ENCODE assay signal across 9 cellular contexts in the genomic region with DNA sequence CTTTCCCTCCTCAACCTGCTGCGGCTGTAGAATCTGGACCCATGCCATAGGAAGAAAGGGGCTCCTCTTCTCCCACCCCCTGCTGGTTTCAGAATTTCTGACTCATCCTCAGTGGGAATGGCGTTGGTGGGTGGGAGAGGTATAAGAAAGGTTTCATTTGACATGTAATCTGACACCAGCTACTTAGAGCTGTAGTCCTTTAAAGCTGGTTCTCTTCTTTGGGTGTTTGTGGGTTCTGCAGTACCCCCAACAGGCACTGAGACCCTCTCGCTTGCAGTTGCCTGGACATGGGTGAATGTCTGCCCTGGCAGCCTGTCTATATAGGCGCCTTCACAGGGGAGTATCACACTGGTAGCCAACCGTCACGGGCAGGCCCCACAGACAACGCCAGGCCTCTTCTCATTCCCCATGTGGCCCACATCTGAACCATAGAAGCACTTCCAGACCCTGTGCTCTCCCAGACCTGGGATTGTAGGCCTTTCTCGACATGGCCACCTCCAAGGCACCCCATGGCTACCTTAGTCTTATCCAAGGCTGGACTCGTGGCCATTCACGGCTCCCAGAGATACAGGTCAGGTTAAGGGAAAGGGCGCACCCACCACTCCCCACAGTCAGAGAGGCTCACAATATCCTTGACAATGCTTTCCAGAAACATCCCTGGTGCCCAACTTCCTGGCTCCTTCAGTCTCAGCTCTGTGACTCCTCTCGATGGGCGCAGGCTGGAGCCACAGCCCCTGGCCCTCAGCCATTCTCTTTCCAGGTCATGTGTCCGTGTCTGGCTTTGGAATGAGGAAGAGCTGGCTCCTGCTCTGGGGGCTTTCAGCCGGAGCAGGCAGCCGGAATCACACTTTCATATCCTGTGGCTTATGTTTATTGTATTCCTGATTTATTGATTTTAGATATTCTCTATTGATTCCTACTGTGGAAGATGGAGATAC. TPM values are rescaled to one million over a fixed set of nuclear protein-coding genes. Genes with fewer than 3 reads are reported as not detected.
DNase-seq lines count a peak whose midpoint lies in the region; ATAC-seq and TF ChIP-seq lines count a peak whose summit lies in the region.
"Had no signal": no experiment of that assay in that cellular context is flagged by ENCODE, and none has a peak within 500 bp of the region (broad histone marks: within the 10 kb centered on the region; RNA-seq: fewer than 3 reads in every experiment).

No MANE protein-coding gene starts in this region.

- no peaks in the 10 kb centered on the region for H3K36me3 ChIP-seq in SJCRH30

- H3K4me3 ChIP-seq in SJCRH30: no peak overlapping the region
- H3K4me3 ChIP-seq in foreskin fibroblast (ENCODE audit: low read depth in 1 of 2, low read length in 2 of 2): no peak overlapping the region

- no peaks in the 10 kb centered on the region for H3K9me3 Mint-ChIP-seq in activated naive CD4-positive, alpha-beta T cell treated with anti-CD3 and anti-CD28 coated beads, Interleukin-2, amount 10 ng/mL, durations not matched to agents 7 days and 5 days
- H3K9me3 Mint-ChIP-seq in stimulated activated naive CD8-positive, alpha-beta T cell treated with anti-CD3 and anti-CD28 coated beads, Interleukin-15, Interleukin-2, amounts not matched to agents 100 ng/mL and 50 ng/mL, for 24 hours: no peaks in the 10 kb centered on the region

- TF ChIP-seq CTCF in foreskin fibroblast (IDR thresholded peaks at IDR 0.05; ENCODE audit: low read depth, low read length): no peak

- no peaks in the 10 kb centered on the region for H3K27me3 Mint-ChIP-seq in activated naive CD4-positive, alpha-beta T cell treated with anti-CD3 and anti-CD28 coated beads, Interleukin-2, amount 10 ng/mL, durations not matched to agents 7 days and 5 days
- H3K27me3 Mint-ChIP-seq in stimulated activated naive CD8-positive, alpha-beta T cell treated with anti-CD3 and anti-CD28 coated beads, Interleukin-15, Interleukin-2, amounts not matched to agents 100 ng/mL and 50 ng/mL, for 24 hours: no peaks in the 10 kb centered on the region

- H3K36me3 Mint-ChIP-seq in activated naive CD4-positive, alpha-beta T cell treated with anti-CD3 and anti-CD28 coated beads, Interleukin-2, amount 10 ng/mL, durations not matched to agents 7 days and 5 days: peaks cover 32% of the 10 kb centered on the region
- peaks cover 5% of the 10 kb centered on the region for H3K36me3 Mint-ChIP-seq in stimulated activated naive CD8-positive, alpha-beta T cell treated with anti-CD3 and anti-CD28 coated beads, Interleukin-15, Interleukin-2, amounts not matched to agents 100 ng/mL and 50 ng/mL, for 24 hours (ENCODE audit: low read depth)

- CTCF ChIA-PET in activated naive CD4-positive, alpha-beta T cell treated with anti-CD3 and anti-CD28 coated beads, Interleukin-2, amount 10 ng/mL, durations not matched to agents 7 days and 5 days (lab: Charles Lee): interaction anchor here (1.5 kb wide), 1 partner anchor 16 kb away, joined by 4 read pairs; no protein-coding TSS in a partner anchor

- H3K4me1 ChIP-seq in SJCRH30: peaks cover 26% of the 10 kb centered on the region

- H3K9me3 ChIP-seq in SJCRH30 (replicated peaks): no peaks in the 10 kb centered on the region

- ATAC-seq in HG03159 (IDR thresholded peaks at IDR 0.05; ENCODE audit: unreplicated experiment): no peak

- H3K4me1 Mint-ChIP-seq in activated naive CD4-positive, alpha-beta T cell treated with anti-CD3 and anti-CD28 coated beads, Interleukin-2, amount 10 ng/mL, durations not matched to agents 7 days and 5 days: peaks cover 50% of the 10 kb centered on the region
- peaks cover 44% of the 10 kb centered on the region for H3K4me1 Mint-ChIP-seq in stimulated activated naive CD8-positive, alpha-beta T cell treated with anti-CD3 and anti-CD28 coated beads, Interleukin-15, Interleukin-2, amounts not matched to agents 100 ng/mL and 50 ng/mL, for 24 hours (ENCODE audit: low read depth)

- H3K4me3 Mint-ChIP-seq in activated naive CD4-positive, alpha-beta T cell treated with anti-CD3 and anti-CD28 coated beads, Interleukin-2, amount 10 ng/mL, durations not matched to agents 7 days and 5 days: no peak overlapping the region
- peak overlapping the region; percentile 62 for H3K4me3 Mint-ChIP-seq in stimulated activated naive CD8-positive, alpha-beta T cell treated with anti-CD3 and anti-CD28 coated beads, Interleukin-15, Interleukin-2, amounts not matched to agents 100 ng/mL and 50 ng/mL, for 24 hours

- H3K27ac Mint-ChIP-seq in activated naive CD4-positive, alpha-beta T cell treated with anti-CD3 and anti-CD28 coated beads, Interleukin-2, amount 10 ng/mL, durations not matched to agents 7 days and 5 days: no peak overlapping the region
- peak overlapping the region; percentile 79 for H3K27ac Mint-ChIP-seq in stimulated activated naive CD8-positive, alpha-beta T cell treated with anti-CD3 and anti-CD28 coated beads, Interleukin-15, Interleukin-2, amounts not matched to agents 100 ng/mL and 50 ng/mL, for 24 hours

- H3K27me3 ChIP-seq in SJCRH30: no peaks in the 10 kb centered on the region

- no peak overlapping the region for H3K27ac ChIP-seq in SJCRH30

- DNase-seq in activated naive CD4-positive, alpha-beta T cell treated with anti-CD3 and anti-CD28 coated beads, Interleukin-2, amount 10 ng/mL, durations not matched to agents 7 days and 5 days: peak; percentile 16
- no peak for DNase-seq in activated naive CD4-positive, alpha-beta T cell treated with anti-CD3 and anti-CD28 coated beads, Interleukin-2, amount 50 U/mL, for 16 hours
- DNase-seq in SJCRH30: peak; percentile 74 to 87
- DNase-seq in foreskin fibroblast: peak; percentile 53 to 74
- DNase-seq in activated gamma-delta T cell (lab: John Stamatoyannopoulos, UW): no peak
- no peak for DNase-seq in NCI-H510A (lab: John Stamatoyannopoulos, UW)
- DNase-seq: activated CD4-positive, CD25-positive, alpha-beta regulatory T cell treated with anti-CD3 and anti-CD28 coated beads, Interleukin-2, amount 50 U/mL, for 72 hours had no signal

RNA-seq across cellular contexts. Expression of a gene that starts 17.5 kb away (rescaled TPM):
- 1.0 and 2.7 TPM in 2 replicates for total RNA-seq in SJCRH30 (2014; rRNA removed; shearing (Covaris generic))

RNA-seq across cellular contexts. Expression of a gene that starts 18.1 kb away (rescaled TPM):
- total RNA-seq in SJCRH30 (2014; rRNA removed; shearing (Covaris generic)): 3.4 and 3.6 TPM in 2 replicates

Comparison
In these comparisons a context has a peak if more than half of its experiments do, and no peak if none do; other contexts are left out.
1. DNase-seq: peak in activated naive CD4-positive, alpha-beta T cell treated with anti-CD3 and anti-CD28 coated beads, Interleukin-2, amount 10 ng/mL, durations not matched to agents 7 days and 5 days (single experiment), SJCRH30 (2 of 2) and foreskin fibroblast (2 of 2); none in activated naive CD4-positive, alpha-beta T cell treated with anti-CD3 and anti-CD28 coated beads, Interleukin-2, amount 50 U/mL, for 16 hours (single experiment), activated gamma-delta T cell (single experiment) and NCI-H510A (single experiment).